10 cellular contexts compared by ENCODE assay signal in genomic region chr2:42430188-42430587, GRCh38.
"Had no signal": no experiment of that assay in that cellular context is flagged by ENCODE, and none has a peak within 500 bp of the region (broad histone marks: within the 10 kb centered on the region; RNA-seq: fewer than 3 reads in every experiment).

No MANE protein-coding gene starts in this region.

- ATAC-seq: HCT116, K562 had no signal

- H3K9me3 ChIP-seq: HAP-1 had no signal

- H3K27ac ChIP-seq: GM23248 had no signal

- H3K36me3 ChIP-seq: HAP-1 had no signal

- H3K4me3 ChIP-seq: GM23248, HAP-1, K562 had no signal

- FAIRE-seq: H1, H54, HTR-8/SVneo, K562 had no signal

- H3K4me1 ChIP-seq: HAP-1 had no signal

- H2AFZ ChIP-seq: GM23248 had no signal

- DNase-seq: GM23248, IMR-90, Kasumi-1, KG1 had no signal
